10 cellular contexts compared by ENCODE assay signal in genomic region chr6:18528084-18528743, GRCh38.
DNase-seq lines count a peak whose midpoint lies in the region; ATAC-seq and TF ChIP-seq lines count a peak whose summit lies in the region.
"Had no signal": no experiment of that assay in that cellular context is flagged by ENCODE, and none has a peak within 500 bp of the region (broad histone marks: within the 10 kb centered on the region; RNA-seq: fewer than 3 reads in every experiment).

No MANE protein-coding gene starts in this region.

- H3F3A ChIP-seq in OCI-LY1 (ENCODE audit: insufficient read depth, low read length): no peaks in the 10 kb centered on the region

- H4K20me1 ChIP-seq in OCI-LY1 (ENCODE audit: insufficient read depth, low read length): no peaks in the 10 kb centered on the region
- H4K20me1 ChIP-seq in fibroblast of lung (ENCODE audit: control insufficient read depth, extremely low read depth, insufficient read depth, low read length): no peaks in the 10 kb centered on the region

- TF ChIP-seq CTCF in HEK293 (tag by site-specific recombination; IDR thresholded peaks at IDR 0.05): no peak
- TF ChIP-seq CTCF in OCI-LY1 (IDR thresholded peaks at IDR 0.05; ENCODE audit: low read length): peak; percentile 43; the same call in 1 of the 2 replicates
- TF ChIP-seq CTCF in fibroblast of lung (conservative IDR thresholded peaks at IDR 0.05 in 1 of 2, IDR thresholded peaks at IDR 0.05 in 1 of 2; ENCODE audit: low read depth in 1 of 2, low read length in 2 of 2): no peak
- TF ChIP-seq CTCF in GM13977 (IDR thresholded peaks at IDR 0.05; ENCODE audit: extremely low read depth, insufficient read depth, missing control alignments): no peak

- no peaks in the 10 kb centered on the region for H3K4me1 ChIP-seq in HEK293 (ENCODE audit: control insufficient read depth, insufficient read depth, low read length)
- no peaks in the 10 kb centered on the region for H3K4me1 ChIP-seq in OCI-LY1 (ENCODE audit: insufficient read depth, low read length, severe bottlenecking)
- H3K4me1 ChIP-seq in fibroblast of lung (ENCODE audit: control insufficient read depth, extremely low read depth, insufficient read depth, low read length): no peaks in the 10 kb centered on the region

- CTCF ChIA-PET in HEK293 (lab: Yijun Ruan, JAX): interaction anchor here (0.6 to 2.4 kb wide), 26 partner anchors 8 to 1682 kb away, joined by 3 to 18 read pairs (median 4); no protein-coding TSS in a partner anchor

- H3K79me2 ChIP-seq in OCI-LY1 (ENCODE audit: insufficient read depth, low read length): no peaks in the 10 kb centered on the region
- H3K79me2 ChIP-seq in fibroblast of lung (ENCODE audit: control insufficient read depth, insufficient read depth, low read length): no peaks in the 10 kb centered on the region

- H3K9ac ChIP-seq in OCI-LY1 (ENCODE audit: low read length) (no peak overlapping the region), fibroblast of lung (ENCODE audit: insufficient read depth, low read length) (no peak overlapping the region)

- H3K9me3 ChIP-seq in HEK293 (ENCODE audit: control insufficient read depth, insufficient read depth, low read depth, low read length) (no peaks in the 10 kb centered on the region), OCI-LY1 (ENCODE audit: low read length) (no peaks in the 10 kb centered on the region), fibroblast of lung (ENCODE audit: control insufficient read depth, insufficient read depth, low read depth, low read length) (no peaks in the 10 kb centered on the region)

- H3K4me3 ChIP-seq in HEK293 (ENCODE audit: low read depth, low read length): no peak overlapping the region
- H3K4me3 ChIP-seq in OCI-LY1 (ENCODE audit: low read depth, low read length, poor library complexity, severe bottlenecking): no peak overlapping the region
- H3K4me3 ChIP-seq in fibroblast of lung (replicated peaks in 1 of 4; ENCODE audit: control extremely low read depth in 1 of 4, insufficient read depth in 1 of 4, low read depth in 3 of 4, low read length in 4 of 4): no peak overlapping the region

- peak; percentile 5 for DNase-seq in A172 (ENCODE audit: low spot score)
- DNase-seq in fibroblast of lung (ENCODE audit: low read depth in 2 of 2): peak; percentile 10 to 18
- no peak for DNase-seq in GM13977 (ENCODE audit: low spot score)
- DNase-seq in occipital lobe (lab: John Stamatoyannopoulos, UW): no peak
- DNase-seq: activated naive CD4-positive, alpha-beta T cell treated with anti-CD3 and anti-CD28 coated beads, Interleukin-2, amount 50 U/mL, for 16 hours; GDM1 had no signal

- POLR2A ChIA-PET in HEK293 (lab: Yijun Ruan, JAX): interaction anchor here (0.9 kb wide), 1 partner anchor 1685 kb away, joined by 3 read pairs; no protein-coding TSS in a partner anchor

- H3K9me2 ChIP-seq in OCI-LY1 (ENCODE audit: low read depth, low read length): no peaks in the 10 kb centered on the region

- in situ Hi-C loops in GM13977 (cut with MboI; ENCODE audit: low pct_unique_long_range_greater_than_20kb, low sequenced_read_pairs, unreplicated experiment): no loop called here

- H2AFZ ChIP-seq in OCI-LY1 (ENCODE audit: low read length) (no peak overlapping the region), fibroblast of lung (ENCODE audit: low read length) (no peak overlapping the region)

- H3K27ac ChIP-seq in HEK293 (ENCODE audit: extremely low read depth, low read depth, low read length) (no peak overlapping the region), OCI-LY1 (ENCODE audit: low read depth, low read length, poor library complexity, severe bottlenecking) (no peak overlapping the region), fibroblast of lung (ENCODE audit: insufficient read depth, low read length) (no peak overlapping the region)

- H3K27me3 ChIP-seq in OCI-LY1 (ENCODE audit: insufficient read depth, low read length) (no peaks in the 10 kb centered on the region), fibroblast of lung (ENCODE audit: control insufficient read depth, insufficient read depth, low read length) (no peaks in the 10 kb centered on the region)

- H3K4me2 ChIP-seq in OCI-LY1 (ENCODE audit: low read length): no peak overlapping the region
- no peak overlapping the region for H3K4me2 ChIP-seq in fibroblast of lung (ENCODE audit: extremely low read depth, insufficient read depth, low read length)

- H3K36me3 ChIP-seq in HEK293 (ENCODE audit: control insufficient read depth in 2 of 2, insufficient read depth in 1 of 2, low read length in 2 of 2) (no peaks in the 10 kb centered on the region), OCI-LY1 (ENCODE audit: insufficient read depth, low read length) (no peaks in the 10 kb centered on the region), fibroblast of lung (ENCODE audit: control insufficient read depth, insufficient read depth, low read length) (no peaks in the 10 kb centered on the region)

- no peak for ATAC-seq in HG03039 (IDR thresholded peaks at IDR 0.05; ENCODE audit: unreplicated experiment)
- ATAC-seq in HG03565 (IDR thresholded peaks at IDR 0.05; ENCODE audit: unreplicated experiment): no peak

TF ChIP-seq in HEK293, 187 proteins besides CTCF, POLR2A, EP300 and RAD21:
- TF ChIP-seq ZNF121 (tag by site-specific recombination; IDR thresholded peaks at IDR 0.05): no peak
- peak; percentile 49 for TF ChIP-seq ZNF654 (tag by site-specific recombination; IDR thresholded peaks at IDR 0.05; ENCODE audit: low read depth)

Comparison
In these comparisons a context has a peak if more than half of its experiments do, and no peak if none do; other contexts are left out.
1. DNase-seq: peak in A172 (single experiment) and fibroblast of lung (2 of 2); none in GM13977 (single experiment) and occipital lobe (single experiment).